ENCODE assay signal across 10 cellular contexts in genomic region chr7:158815046-158815445, GRCh38. TPM values are rescaled to one million over a fixed set of nuclear protein-coding genes. Genes with fewer than 3 reads are reported as not detected.
DNase-seq lines count a peak whose midpoint lies in the region; ATAC-seq and TF ChIP-seq lines count a peak whose summit lies in the region.
"Had no signal": no experiment of that assay in that cellular context is flagged by ENCODE, and none has a peak within 500 bp of the region (broad histone marks: within the 10 kb centered on the region; RNA-seq: fewer than 3 reads in every experiment).

No MANE protein-coding gene starts in this region.

- H3K27ac ChIP-seq in ascending aorta = peak overlapping the region; percentile 89 to 95
- H3K27ac ChIP-seq in mesodermal cell (ENCODE audit: low read depth, low read length, severe bottlenecking) = peak overlapping the region; percentile 20
- peak overlapping the region; percentile 28 for H3K27ac ChIP-seq in urinary bladder (ENCODE audit: low read depth)

- no peaks in the 10 kb centered on the region for H3K27me3 ChIP-seq in ascending aorta

- CTCF ChIA-PET in Calu3 (lab: Charles Lee) = no interaction called here

- peaks cover 30 to 78% of the 10 kb centered on the region in 2 donors for H3K4me1 ChIP-seq in ascending aorta
- H3K4me1 ChIP-seq in mesodermal cell (ENCODE audit: control insufficient read depth, insufficient read depth, low read length, poor library complexity, severe bottlenecking) = peaks cover 59% of the 10 kb centered on the region
- H3K4me1 ChIP-seq in urinary bladder (ENCODE audit: insufficient read depth) = no peaks in the 10 kb centered on the region

- no TSS peak for BruUV-seq in Calu3 (replicated peaks; lab: Mats Ljungman, UMichigan)

- intact Hi-C loops in ascending aorta (cut with DNase I) = loop anchor here (10.0 kb wide), 1 partner anchor 200 kb away; no protein-coding TSS in a partner anchor
- intact Hi-C loops in Calu3 (cut with micrococcal nuclease; ENCODE audit: unreplicated experiment) = loop anchor here (5.0 kb wide), 1 partner anchor 113 kb away; the partner anchor contains the start of gene NCAPG2

- no peaks in the 10 kb centered on the region for H3K36me3 ChIP-seq in ascending aorta
- H3K36me3 ChIP-seq in mesodermal cell (ENCODE audit: control insufficient read depth, insufficient read depth, low read length) = peaks cover 5% of the 10 kb centered on the region
- no peaks in the 10 kb centered on the region for H3K36me3 ChIP-seq in urinary bladder (ENCODE audit: insufficient read depth)

- H3K27me3 Mint-ChIP-seq in Calu3 (ENCODE audit: unreplicated experiment) = no peaks in the 10 kb centered on the region

- H3K4me1 Mint-ChIP-seq in Calu3 (ENCODE audit: low read depth, unreplicated experiment) = peaks cover 91% of the 10 kb centered on the region

- no peaks in the 10 kb centered on the region for H3K9me3 Mint-ChIP-seq in Calu3 (ENCODE audit: low read depth, unreplicated experiment)

- WGBS in mesodermal cell (ENCODE audit: insufficient coverage in 2 of 2), 2 experiments = 43 to 47% methylated on average over 7 to 8 of the region's 8 CpGs
- 32% methylated on average over 8 of the region's 8 CpGs for WGBS in urinary bladder

- no peak for TF ChIP-seq CTCF in ascending aorta (IDR thresholded peaks at IDR 0.05)
- no peak for TF ChIP-seq CTCF in Calu3 (IDR thresholded peaks at IDR 0.05; ENCODE audit: unreplicated experiment)

- peak; percentile 15 for DNase-seq in stimulated activated CD4-positive, alpha-beta T cell treated with anti-CD3 and anti-CD28 coated beads, Interleukin-15, amount 100 ng/mL, for 24 hours
- DNase-seq in stimulated activated CD4-positive, alpha-beta T cell treated with anti-CD3 and anti-CD28 coated beads, Interleukin-4, amount 100 ng/mL, for 1 hour = no peak
- DNase-seq in ascending aorta (ENCODE audit: low spot score in 2 of 2) = no peak
- DNase-seq in stimulated activated naive CD4-positive, alpha-beta T cell treated with Interleukin-2 at 50 U/mL for 16 hours (lab: John Stamatoyannopoulos, UW) = no peak
- DNase-seq in Calu3 = no peak
- DNase-seq: GOT3, NCI-H2081 treated with DMSO at 0.1 percent for 48 hours had no signal

- H3K36me3 Mint-ChIP-seq in Calu3 (ENCODE audit: insufficient read depth, unreplicated experiment) = peaks cover 9% of the 10 kb centered on the region

- H3K4me3 Mint-ChIP-seq in Calu3 (ENCODE audit: low read depth, unreplicated experiment) = no peak overlapping the region

- no peak overlapping the region for H3K27ac Mint-ChIP-seq in Calu3 (ENCODE audit: unreplicated experiment)

- H3K9me3 ChIP-seq in ascending aorta = no peaks in the 10 kb centered on the region
- no peaks in the 10 kb centered on the region for H3K9me3 ChIP-seq in mesodermal cell (ENCODE audit: control insufficient read depth, low read length)

- ATAC-seq in HG02885 (IDR thresholded peaks at IDR 0.05; ENCODE audit: poor library complexity, unreplicated experiment) = no peak

- H3K4me3 ChIP-seq in ascending aorta = peak overlapping the region in 1 of 2 donors; percentile 21
- no peak overlapping the region for H3K4me3 ChIP-seq in mesodermal cell (ENCODE audit: extremely low read depth, insufficient read depth, low read length, poor library complexity, severe bottlenecking)
- H3K4me3 ChIP-seq in urinary bladder (ENCODE audit: low read depth, low read length) = no peak overlapping the region

RNA-seq across cellular contexts. Expression of gene ESYT2, which starts 14.3 kb away (rescaled TPM):
- total RNA-seq in ascending aorta (102 TPM), urinary bladder (106 TPM), Calu3 (2022) (61.2 and 66.6 TPM in 2 replicates)
- polyA plus RNA-seq in mesodermal cell (2013, experiment 1 of 2) = 32.4 TPM
- polyA plus RNA-seq in mesodermal cell (2013, experiment 2 of 2) = 32.1 TPM
- 61.5 TPM for polyA plus RNA-seq in urinary bladder

RNA-seq across cellular contexts. Expression of gene DYNC2I1, which starts 41.3 kb away (rescaled TPM):
- 7.6 TPM for total RNA-seq in ascending aorta
- polyA plus RNA-seq in mesodermal cell (2013, experiment 1 of 2) = 11.7 TPM
- polyA plus RNA-seq in mesodermal cell (2013, experiment 2 of 2) = 11.5 TPM
- 17.3 TPM for total RNA-seq in urinary bladder
- 13.4 TPM for polyA plus RNA-seq in urinary bladder
- 10.5 and 13.0 TPM in 2 replicates for total RNA-seq in Calu3 (2022)

Comparison
In these comparisons a context has a peak if more than half of its experiments do, and no peak if none do; other contexts are left out.
1. H3K27ac ChIP-seq: peak in every context shown above with its lines; median percentile 92 in ascending aorta; 28 in urinary bladder; 20 in mesodermal cell.